Comparison of ENCODE assay signal across 8 cellular contexts in the genomic region with DNA sequence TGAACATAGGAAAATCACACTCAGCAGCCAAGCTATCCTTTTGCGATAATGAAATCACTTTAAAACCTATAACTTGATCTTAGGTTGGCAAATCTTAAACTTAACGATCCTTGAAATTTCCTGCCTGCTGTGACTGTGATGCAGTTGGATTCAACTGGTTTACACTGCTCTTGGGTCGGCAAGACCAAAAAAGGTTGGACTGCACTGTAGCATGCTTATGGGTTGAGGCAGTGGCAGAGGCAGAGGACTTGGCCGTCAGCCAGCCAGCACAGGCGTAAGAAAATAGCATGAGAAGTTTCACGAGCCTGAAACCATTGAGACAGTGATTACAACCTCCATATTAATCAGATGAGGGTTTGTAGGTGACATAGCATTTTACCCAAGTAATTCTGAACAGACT. TPM values are rescaled to one million over a fixed set of nuclear protein-coding genes. Genes with fewer than 3 reads are reported as not detected.
DNase-seq lines count a peak whose midpoint lies in the region; ATAC-seq and TF ChIP-seq lines count a peak whose summit lies in the region.

No MANE protein-coding gene starts in this region.

- H3K79me2 ChIP-seq in H9 (ENCODE audit: insufficient read depth, low read length) = no peaks in the 10 kb centered on the region

- no peaks in the 10 kb centered on the region for H3K79me1 ChIP-seq in H9 (ENCODE audit: insufficient read depth, low read depth, low read length, poor library complexity, severe bottlenecking)

- H3K4me1 Mint-ChIP-seq in H9 = no peaks in the 10 kb centered on the region

- H2BK20ac ChIP-seq in H9 (ENCODE audit: low read depth, low read length, poor library complexity, severe bottlenecking) = no peak overlapping the region

- no peak overlapping the region for H3K4me2 ChIP-seq in H9 (ENCODE audit: insufficient read depth, insufficient read length, low read length)

- H3K36me3 Mint-ChIP-seq in H9 (ENCODE audit: insufficient read depth in 1 of 3, low read depth in 3 of 3) = peaks cover 55 to 81% (median 77%) of the 10 kb centered on the region in 3 experiments

- H3K27ac ChIP-seq in H9 (ENCODE audit: insufficient read length, low read depth, low read length) (no peak overlapping the region), skeletal muscle tissue (ENCODE audit: low read depth, low read length) (peak overlapping the region; percentile 54)

- ATAC-seq in left ventricle myocardium superior (peak; percentile 54), GM18861 (IDR thresholded peaks at IDR 0.05; ENCODE audit: unreplicated experiment) (no peak)

- H4K20me1 ChIP-seq in H9 (ENCODE audit: control insufficient read depth, insufficient read depth, insufficient read length) = no peaks in the 10 kb centered on the region

- no peak overlapping the region for H2AFZ ChIP-seq in H9 (ENCODE audit: low read length)

- no peak overlapping the region for H4K5ac ChIP-seq in H9 (ENCODE audit: insufficient read length, low read depth, low read length)

- H4K91ac ChIP-seq in H9 (ENCODE audit: insufficient read length, low read depth, low read length) = no peak overlapping the region

- TF ChIP-seq CTCF in H9 (conservative IDR thresholded peaks at IDR 0.05) = no peak

- H3K36me3 ChIP-seq in adipocyte (ENCODE audit: control insufficient read depth, insufficient read depth, low read length, severe bottlenecking) (peaks cover 73% of the 10 kb centered on the region), skeletal muscle tissue (ENCODE audit: control insufficient read depth in 3 of 3, insufficient read depth in 3 of 3, low read length in 3 of 3) (peaks cover 29 to 52% (median 44%) of the 10 kb centered on the region in 3 donors)

- no peak overlapping the region for H3K4me3 ChIP-seq in adipocyte (ENCODE audit: low read length)
- H3K4me3 ChIP-seq in skeletal muscle tissue (ENCODE audit: low read length in 3 of 3) = no peak overlapping the region

- H3K4ac ChIP-seq in H9 (ENCODE audit: low read depth, low read length) = no peak overlapping the region

- H4K8ac ChIP-seq in H9 (replicated peaks; ENCODE audit: insufficient read length, low read depth, low read length) = no peak overlapping the region

- H3K23ac ChIP-seq in H9 (ENCODE audit: insufficient read length, low read depth, low read length) = no peak overlapping the region

- H3K9ac ChIP-seq in H9 (ENCODE audit: extremely low read depth, insufficient read length, low read length) = no peak overlapping the region
- H3K9ac ChIP-seq in adipocyte (ENCODE audit: low read length) = no peak overlapping the region
- H3K9ac ChIP-seq in skeletal muscle tissue (ENCODE audit: low read depth in 1 of 3, low read length in 3 of 3) = no peak overlapping the region

- no peak overlapping the region for H2BK12ac ChIP-seq in H9 (ENCODE audit: insufficient read length, low read depth, low read length)

- no peaks in the 10 kb centered on the region for H3K27me3 ChIP-seq in H9 (ENCODE audit: insufficient read depth, low read length)
- no peaks in the 10 kb centered on the region for H3K27me3 ChIP-seq in adipocyte (replicated peaks; ENCODE audit: control insufficient read depth, insufficient read depth, low read length)
- no peaks in the 10 kb centered on the region for H3K27me3 ChIP-seq in skeletal muscle tissue (ENCODE audit: control insufficient read depth in 3 of 3, insufficient read depth in 3 of 3, low read length in 3 of 3)

- H3K9me3 ChIP-seq in H9 (ENCODE audit: control insufficient read depth, low read depth, low read length) (no peaks in the 10 kb centered on the region), adipocyte (ENCODE audit: control insufficient read depth, low read length) (no peaks in the 10 kb centered on the region), skeletal muscle tissue (ENCODE audit: control insufficient read depth in 3 of 3, low read length in 3 of 3) (no peaks in the 10 kb centered on the region)

- no peak overlapping the region for H2AK5ac ChIP-seq in H9 (ENCODE audit: insufficient read length, low read length)

- intact Hi-C loops in left ventricle myocardium superior (cut with micrococcal nuclease) = no loop called here

- no CpG with 5 or more reads among the region's 6 CpGs for WGBS in H9 (ENCODE audit: extremely low coverage, insufficient read length, low lambda C conversion rate)

- no peak overlapping the region for H2BK15ac ChIP-seq in H9 (ENCODE audit: low read depth, low read length)

- H3K4me3 Mint-ChIP-seq in H9 = no peak overlapping the region

- no peaks in the 10 kb centered on the region for H3K9me3 Mint-ChIP-seq in H9

- no peak overlapping the region for H3K14ac ChIP-seq in H9 (ENCODE audit: insufficient read depth, low read length)

- DNase-seq in H9 (peak; percentile 18), adipocyte (ENCODE audit: low read depth) (peak; percentile 83), left ventricle myocardium superior (peak; percentile 92), NOMO-1 treated with dmso at 0.1 percent for 144 hours (lab: John Stamatoyannopoulos, UW; ENCODE audit: unreplicated experiment) (no peak), HK-2 (ENCODE audit: unreplicated experiment) (no peak), NCI-H774 (lab: John Stamatoyannopoulos, UW) (no peak)

- no peak overlapping the region for H2BK120ac ChIP-seq in H9 (ENCODE audit: low read depth, low read length, poor library complexity, severe bottlenecking)

- no peaks in the 10 kb centered on the region for H3K4me1 ChIP-seq in H9 (ENCODE audit: insufficient read depth, low read length)
- H3K4me1 ChIP-seq in adipocyte (ENCODE audit: control insufficient read depth, insufficient read depth, low read length) = peaks cover 24% of the 10 kb centered on the region
- peaks cover 27 to 33% (median 28%) of the 10 kb centered on the region in 3 donors for H3K4me1 ChIP-seq in skeletal muscle tissue (ENCODE audit: control insufficient read depth in 3 of 3, insufficient read depth in 3 of 3, low read length in 3 of 3)

- no peak overlapping the region for H3K18ac ChIP-seq in H9 (ENCODE audit: insufficient read length, low read depth, low read length)

- H3K27me3 Mint-ChIP-seq in H9 (ENCODE audit: low read depth) = no peaks in the 10 kb centered on the region; the same call in 1 of the 2 replicates

- no peak overlapping the region for H3K27ac Mint-ChIP-seq in H9

- H3T11ph ChIP-seq in H9 (ENCODE audit: low read length) = no peak overlapping the region

- H2BK5ac ChIP-seq in H9 (ENCODE audit: insufficient read length, low read length) = no peak overlapping the region

- no peaks in the 10 kb centered on the region for H3K23me2 ChIP-seq in H9 (ENCODE audit: insufficient read length, low read depth, low read length, poor library complexity, severe bottlenecking)

- H3K56ac ChIP-seq in H9 (ENCODE audit: insufficient read length, low read depth, low read length) = no peak overlapping the region

RNA-seq across cellular contexts. Expression of a gene that starts 21.4 kb away (rescaled TPM):
- total RNA-seq in H9 (2021) = 173 and 187 TPM in 2 replicates
- total RNA-seq in left ventricle myocardium superior = 47.9 TPM
- total RNA-seq in skeletal muscle tissue = 107 TPM

Comparison
In these comparisons a context has a peak if more than half of its experiments do, and no peak if none do; other contexts are left out.
1. DNase-seq: peak in H9 (single experiment), adipocyte (single experiment) and left ventricle myocardium superior (single experiment); none in NOMO-1 treated with dmso at 0.1 percent for 144 hours (single experiment), HK-2 (single experiment) and NCI-H774 (single experiment).